24 cellular contexts compared by ENCODE assay signal in the genomic region with DNA sequence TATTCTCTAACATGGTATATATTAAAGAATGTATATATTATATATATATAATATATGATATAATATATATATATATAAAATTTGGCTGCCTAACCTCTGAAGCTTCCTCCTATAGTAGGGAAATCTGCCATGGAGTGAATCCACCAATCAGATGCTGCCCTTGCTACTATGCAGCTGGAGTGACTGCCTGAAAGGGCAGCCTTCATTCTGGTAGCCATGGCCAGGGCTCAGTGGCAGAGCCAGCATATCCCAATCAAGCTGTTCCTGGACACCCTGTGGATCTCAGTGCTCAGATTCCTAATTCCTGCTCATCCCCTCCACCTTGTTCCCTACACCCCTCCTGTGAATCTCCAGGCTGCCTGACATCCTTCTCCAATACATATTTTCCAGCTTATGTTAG. TPM values are rescaled to one million over a fixed set of nuclear protein-coding genes. Genes with fewer than 3 reads are reported as not detected.
"Had no signal": no experiment of that assay in that cellular context is flagged by ENCODE, and none has a peak within 500 bp of the region (broad histone marks: within the 10 kb centered on the region; RNA-seq: fewer than 3 reads in every experiment).

No MANE protein-coding gene starts in this region.

- DNase-seq: activated CD4-positive, alpha-beta T cell treated with anti-CD3 and anti-CD28 coated beads for 4 hours; activated CD4-positive, alpha-beta T cell treated with anti-CD3 and anti-CD28 coated beads, Interleukin-2, amount 50 U/mL, for 4 hours; activated CD8-positive, alpha-beta memory T cell treated with anti-CD3 and anti-CD28 coated beads, Interleukin-2, amount 50 U/mL, for 48 hours; activated CD8-positive, alpha-beta T cell treated with anti-CD3 and anti-CD28 coated beads, Interleukin-2, amount 10 ng/mL, durations not matched to agents 7 days and 5 days; activated effector memory CD4-positive, alpha-beta T cell treated with Interleukin-2 at 50 U/mL for 16 hours; activated naive CD4-positive, alpha-beta T cell; activated T-cell treated with anti-CD3 and anti-CD28 coated beads, Interleukin-2, amount 50 U/mL, for 1 hour; amniotic stem cell; brain microvascular endothelial cell; Kasumi-1; NCI-H1105 treated with DMSO at 0.1 percent for 48 hours; NCI-H1436 treated with DMSO at 0.1 percent for 48 hours; NCI-H187; NCI-H2081; NCI-H446; PC-3; SHP77; T-cell had no signal

- ATAC-seq: activated CD8-positive, alpha-beta T cell treated with anti-CD3 and anti-CD28 coated beads, Interleukin-2, amount 10 ng/mL, durations not matched to agents 7 days and 5 days; PC-3; T-cell had no signal

- H3K4me3 ChIP-seq: cardiac muscle cell, SJSA1 had no signal

- H3K36me3 ChIP-seq: brain microvascular endothelial cell, cardiac muscle cell, SJSA1 had no signal

- H3K36me3 Mint-ChIP-seq: activated naive CD4-positive, alpha-beta T cell treated with anti-CD3 and anti-CD28 coated beads, Interleukin-2, amount 50 U/mL, for 24 hours; T-cell had no signal

- H3K27ac Mint-ChIP-seq: activated CD8-positive, alpha-beta T cell treated with anti-CD3 and anti-CD28 coated beads, Interleukin-2, amount 10 ng/mL, durations not matched to agents 7 days and 5 days; activated naive CD4-positive, alpha-beta T cell treated with anti-CD3 and anti-CD28 coated beads, Interleukin-2, amount 50 U/mL, for 24 hours; T-cell had no signal

- H3K4me3 Mint-ChIP-seq: activated CD8-positive, alpha-beta T cell treated with anti-CD3 and anti-CD28 coated beads, Interleukin-2, amount 10 ng/mL, durations not matched to agents 7 days and 5 days; activated naive CD4-positive, alpha-beta T cell treated with anti-CD3 and anti-CD28 coated beads, Interleukin-2, amount 50 U/mL, for 24 hours; T-cell had no signal

- H3K27me3 ChIP-seq: cardiac muscle cell had no signal

- H3K9me3 ChIP-seq: SJSA1 had no signal

- H3K9me3 Mint-ChIP-seq: activated naive CD4-positive, alpha-beta T cell treated with anti-CD3 and anti-CD28 coated beads, Interleukin-2, amount 50 U/mL, for 24 hours; T-cell had no signal

- H3K27ac ChIP-seq: brain microvascular endothelial cell, cardiac muscle cell, SJSA1, VCaP had no signal

- FAIRE-seq: RCC 7860 had no signal

RNA-seq across cellular contexts. Expression of a gene that starts 2.2 kb away (rescaled TPM):
- total RNA-seq: activated CD8-positive, alpha-beta T cell treated with anti-CD3 and anti-CD28 coated beads, Interleukin-2, amount 10 ng/mL, durations not matched to agents 7 days and 5 days; T-cell; T-helper 2 cell treated with Interferon-gamma antibody and Interleukin-4, amounts not matched to agents 100 ng/mL and 5 ng/mL, for 36 hours had no signal
